In the genomic region with DNA sequence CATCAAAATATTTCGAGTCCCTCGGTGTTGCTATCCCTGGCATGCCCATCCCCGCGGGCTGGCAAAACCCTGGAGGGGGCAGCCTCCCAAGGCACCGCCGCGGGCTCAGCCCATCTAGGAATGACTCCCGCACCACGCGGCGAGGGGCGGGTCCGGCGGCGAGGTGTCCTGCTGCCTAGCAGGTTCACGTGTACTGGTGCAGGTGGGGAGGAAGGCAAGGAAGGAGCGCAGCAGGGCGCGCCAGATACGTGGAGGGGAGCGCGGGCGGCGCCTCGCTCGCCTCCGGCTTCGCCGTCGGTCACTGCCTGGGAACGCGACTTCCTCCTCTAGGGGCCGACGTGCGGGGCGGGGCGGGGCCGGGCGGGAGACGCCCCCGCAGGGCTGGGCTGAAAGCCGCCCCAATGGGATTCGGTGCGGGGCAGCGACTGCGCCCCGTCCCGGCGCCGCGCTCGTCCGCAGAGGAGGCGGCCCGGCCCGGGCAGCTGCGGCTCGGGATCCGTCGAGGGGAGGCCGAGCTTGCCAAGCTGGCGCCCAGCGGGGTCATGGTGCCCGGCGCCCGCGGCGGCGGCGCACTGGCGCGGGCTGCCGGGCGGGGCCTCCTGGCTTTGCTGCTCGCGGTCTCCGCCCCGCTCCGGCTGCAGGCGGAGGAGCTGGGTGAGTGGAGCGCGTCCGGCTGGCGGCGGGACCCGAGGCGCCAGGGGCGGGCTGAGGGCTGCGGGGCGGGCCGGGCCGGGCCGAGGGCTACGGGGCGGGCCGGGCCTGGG, we compare ENCODE assay signal across 1 cellular context.
TF ChIP-seq lines count a peak whose summit lies in the region.

Gene DCBLD1, plus strand, starts transcription at position 435 of the 764 bp plus-strand sequence. Its CDS starts 108 bp downstream, at position 543.

TF ChIP-seq in H1, 55 proteins besides CTCF, POLR2A, EP300 and RAD21:
- peak; percentile 27; the same call in 1 of the 2 replicates for TF ChIP-seq POLR2AphosphoS5 (IDR thresholded peaks at IDR 0.05; ENCODE audit: low read depth, low read length)
- TF ChIP-seq KDM4A (IDR thresholded peaks at IDR 0.05; ENCODE audit: low read depth, low read length, severe bottlenecking): peak; percentile 92
- TF ChIP-seq EGR1 (IDR thresholded peaks at IDR 0.05; ENCODE audit: borderline replicate concordance, low read depth, low read length): peak; percentile 67; the same call in 1 of the 2 replicates
- peak; percentile 64 for TF ChIP-seq E2F6 (IDR thresholded peaks at IDR 0.05)
- no peak for TF ChIP-seq BRCA1 (IDR thresholded peaks at IDR 0.05; ENCODE audit: low read depth, low read length)
- no peak for TF ChIP-seq TEAD4 (IDR thresholded peaks at IDR 0.05; ENCODE audit: low read depth, low read length)
- TF ChIP-seq SP2 (IDR thresholded peaks at IDR 0.05; ENCODE audit: low read length): no peak
- peak; percentile 94 for TF ChIP-seq MAX (IDR thresholded peaks at IDR 0.05)
- TF ChIP-seq PHF8 (conservative IDR thresholded peaks at IDR 0.05; ENCODE audit: low read depth, low read length): 0 out of 2 replicates have a peak, but pooled peaks have one; percentile 21
- peak; percentile 8; the same call in 1 of the 2 replicates for TF ChIP-seq YY1 (IDR thresholded peaks at IDR 0.05; ENCODE audit: low read depth, low read length)
- peak; percentile 33; the same call in 1 of the 2 replicates for TF ChIP-seq SUZ12 (IDR thresholded peaks at IDR 0.05; ENCODE audit: low read length)
- no peak for TF ChIP-seq RXRA (IDR thresholded peaks at IDR 0.05; ENCODE audit: insufficient read depth, low read depth, low read length)
- peak; percentile 15 for TF ChIP-seq ASH2L (IDR thresholded peaks at IDR 0.05; ENCODE audit: low read length)
